20 cellular contexts compared by ENCODE assay signal in the genomic region with DNA sequence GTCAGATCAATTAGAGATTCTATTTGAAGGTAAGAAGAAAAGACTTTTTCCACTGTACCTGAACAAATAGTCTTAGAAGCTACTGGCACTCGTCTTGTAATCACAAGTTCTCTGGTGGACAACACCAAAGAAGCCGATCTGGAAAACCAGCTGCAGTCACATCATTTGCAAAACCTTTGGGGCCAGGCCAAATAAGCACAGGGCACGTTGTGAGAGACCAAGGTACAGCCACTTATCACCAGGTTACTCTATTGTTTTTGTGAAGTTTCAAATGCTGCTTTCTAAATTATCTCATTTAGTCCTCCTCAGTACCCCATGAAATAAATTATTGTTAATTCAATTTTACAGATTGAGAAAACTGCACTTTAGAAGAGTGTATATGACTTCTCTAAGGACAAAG. TPM values are rescaled to one million over a fixed set of nuclear protein-coding genes. Genes with fewer than 3 reads are reported as not detected.
DNase-seq lines count a peak whose midpoint lies in the region; ATAC-seq and FAIRE-seq lines count a peak whose summit lies in the region.
"Had no signal": no experiment of that assay in that cellular context is flagged by ENCODE, and none has a peak within 500 bp of the region (broad histone marks: within the 10 kb centered on the region; RNA-seq: fewer than 3 reads in every experiment).

No MANE protein-coding gene starts in this region.

- H3K36me3 Mint-ChIP-seq in activated naive CD8-positive, alpha-beta T cell, result peaks cover 14% of the 10 kb centered on the region
- peaks cover 44% of the 10 kb centered on the region for H3K36me3 Mint-ChIP-seq in activated naive CD8-positive, alpha-beta T cell treated with anti-CD3 and anti-CD28 coated beads for 36 hours

- 21 to 67% (median 43%) methylated on average over 3 of the region's 3 CpGs for WGBS in small intestine, 3 donors

- H3K4me1 ChIP-seq in small intestine (ENCODE audit: control insufficient read depth in 2 of 2, insufficient read depth in 1 of 2, low read depth in 1 of 2, low read length in 1 of 2), result peaks cover 3% of the 10 kb centered on the region in 2 donors
- H3K4me1 ChIP-seq: A549, Caco-2 had no signal

- FAIRE-seq in small intestine (lab: Jason Lieb, UNC), result no peak
- FAIRE-seq: A549, D721Med, G401.6, GM12891 had no signal

- H3K27me3 ChIP-seq in small intestine (ENCODE audit: control insufficient read depth in 2 of 2, insufficient read depth in 2 of 2, low read length in 2 of 2), result no peaks in the 10 kb centered on the region
- H3K27me3 ChIP-seq: BLaER1 treated with 17β-estradiol and CSF1 and Interleukin-3, amounts not matched to agents 10 nM and 100 nM had no signal

- peak; percentile 80 for ATAC-seq in left lobe of liver
- ATAC-seq: A549; CD8-positive, alpha-beta T cell had no signal

- DNase-seq in activated naive CD8-positive, alpha-beta T cell treated with anti-CD3 and anti-CD28 coated beads for 36 hours, result no peak
- DNase-seq in left lobe of liver (ENCODE audit: low spot score) (no peak), small intestine (peak; percentile 17), NCI-H345 treated with DMSO at 0.1 percent for 48 hours (lab: John Stamatoyannopoulos, UW; ENCODE audit: unreplicated experiment) (no peak)
- DNase-seq: AML-193; Caco-2; Calu3; CD4-positive, alpha-beta T cell; CD8-positive, alpha-beta T cell; DMS79 treated with DMSO at 0.1 percent for 48 hours; GF-D8 had no signal

- peaks cover 5% of the 10 kb centered on the region for H3K9me3 Mint-ChIP-seq in activated naive CD8-positive, alpha-beta T cell (ENCODE audit: low read depth)
- peaks cover 8% of the 10 kb centered on the region for H3K9me3 Mint-ChIP-seq in activated naive CD8-positive, alpha-beta T cell treated with anti-CD3 and anti-CD28 coated beads for 36 hours

- no peaks in the 10 kb centered on the region for H3K9me3 ChIP-seq in small intestine (ENCODE audit: control insufficient read depth, low read depth)
- H3K9me3 ChIP-seq: A549, Caco-2 had no signal

- H3K36me3 ChIP-seq in small intestine (ENCODE audit: control insufficient read depth in 2 of 2, insufficient read depth in 2 of 2, low read length in 2 of 2), result no peaks in the 10 kb centered on the region

- H3K4me1 Mint-ChIP-seq in activated naive CD8-positive, alpha-beta T cell (ENCODE audit: low read depth), result peaks cover 66% of the 10 kb centered on the region
- peaks cover 40% of the 10 kb centered on the region for H3K4me1 Mint-ChIP-seq in activated naive CD8-positive, alpha-beta T cell treated with anti-CD3 and anti-CD28 coated beads for 36 hours

- no peaks in the 10 kb centered on the region for H3K27me3 Mint-ChIP-seq in activated naive CD8-positive, alpha-beta T cell
- H3K27me3 Mint-ChIP-seq in activated naive CD8-positive, alpha-beta T cell treated with anti-CD3 and anti-CD28 coated beads for 36 hours, result no peaks in the 10 kb centered on the region
- H3K27me3 Mint-ChIP-seq: B cell; CD4-positive, alpha-beta T cell had no signal

- peak overlapping the region; percentile 41 for H3K27ac Mint-ChIP-seq in activated naive CD8-positive, alpha-beta T cell
- H3K27ac Mint-ChIP-seq in activated naive CD8-positive, alpha-beta T cell treated with anti-CD3 and anti-CD28 coated beads for 36 hours, result no peak overlapping the region
- H3K27ac Mint-ChIP-seq: B cell; CD4-positive, alpha-beta T cell; CD8-positive, alpha-beta T cell had no signal

- H3K27ac ChIP-seq in small intestine (ENCODE audit: low read depth in 1 of 2, low read length in 1 of 2), result no peak overlapping the region
- H3K27ac ChIP-seq: 22Rv1; A549; BLaER1 treated with 17β-estradiol and CSF1 and Interleukin-3, amounts not matched to agents 10 nM and 100 nM; C4-2B had no signal

- H3K4me3 Mint-ChIP-seq in activated naive CD8-positive, alpha-beta T cell, result no peak overlapping the region
- H3K4me3 Mint-ChIP-seq in activated naive CD8-positive, alpha-beta T cell treated with anti-CD3 and anti-CD28 coated beads for 36 hours, result no peak overlapping the region
- H3K4me3 Mint-ChIP-seq: B cell; CD4-positive, alpha-beta T cell; CD8-positive, alpha-beta T cell had no signal

- no peak overlapping the region for H3K4me3 ChIP-seq in small intestine (ENCODE audit: low read depth in 1 of 2, low read length in 2 of 2)
- H3K4me3 ChIP-seq: A549; BLaER1 treated with 17β-estradiol and CSF1 and Interleukin-3, amounts not matched to agents 10 nM and 100 nM had no signal

RNA-seq across cellular contexts. Expression of a gene that starts 18.5 kb away (rescaled TPM):
- total RNA-seq in activated naive CD8-positive, alpha-beta T cell treated with anti-CD3 and anti-CD28 coated beads for 36 hours, result 10 to 100 TPM; 47.1 to 48.0 TPM
- total RNA-seq in left lobe of liver, result 18.0 TPM
- polyA plus RNA-seq in small intestine, result 10 to 100 TPM in 2 of 3 donors, 1 to 10 TPM in 1; 6.8 to 13.8 (median 11.0) TPM
